In the genomic region with DNA sequence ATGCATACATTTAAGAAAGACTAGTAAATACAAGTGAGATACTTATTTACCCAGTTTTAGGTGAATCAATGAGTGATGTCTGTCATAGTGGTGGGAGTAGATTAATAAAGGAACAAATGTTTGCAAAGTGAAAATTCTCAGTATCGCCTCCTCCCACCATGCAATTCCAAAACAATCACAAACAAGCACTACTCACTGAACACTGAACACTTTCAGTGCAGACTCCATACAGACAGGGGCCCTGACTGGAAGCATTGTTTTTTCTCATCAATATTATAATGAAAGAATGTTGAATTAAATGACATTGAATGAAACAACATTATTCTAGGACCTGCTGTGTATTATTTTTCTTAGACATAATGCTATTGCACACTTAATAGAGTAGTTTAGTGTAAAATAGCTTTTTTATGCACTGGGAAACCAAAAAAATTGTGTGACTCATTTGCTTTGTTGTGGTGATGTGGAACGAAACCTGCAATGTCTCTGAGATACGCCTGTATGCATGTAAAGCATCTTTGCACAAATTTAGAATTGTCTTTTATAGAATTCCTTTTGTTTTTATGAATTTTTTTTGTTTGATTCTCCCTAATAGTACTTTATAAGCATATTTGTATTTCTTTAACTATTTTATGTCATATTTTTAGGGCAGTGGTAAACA, we compare ENCODE assay signal across 14 cellular contexts.
DNase-seq lines count a peak whose midpoint lies in the region; ATAC-seq lines count a peak whose summit lies in the region.
"Had no signal": no experiment of that assay in that cellular context is flagged by ENCODE, and none has a peak within 500 bp of the region (broad histone marks: within the 10 kb centered on the region; RNA-seq: fewer than 3 reads in every experiment).

No MANE protein-coding gene starts in this region.

- H3K27me3 Mint-ChIP-seq in activated naive CD4-positive, alpha-beta T cell treated with anti-CD3 and anti-CD28 coated beads, Interleukin-2, amount 10 ng/mL, durations not matched to agents 7 days and 5 days = no peaks in the 10 kb centered on the region
- no peaks in the 10 kb centered on the region for H3K27me3 Mint-ChIP-seq in T-cell
- no peaks in the 10 kb centered on the region for H3K27me3 Mint-ChIP-seq in activated naive CD8-positive, alpha-beta T cell treated with anti-CD3 and anti-CD28 coated beads, Interleukin-2, amount 10 ng/mL, durations not matched to agents 7 days and 5 days
- H3K27me3 Mint-ChIP-seq: CD8-positive, alpha-beta memory T cell had no signal

- CTCF ChIA-PET in activated naive CD4-positive, alpha-beta T cell treated with anti-CD3 and anti-CD28 coated beads, Interleukin-2, amount 10 ng/mL, durations not matched to agents 7 days and 5 days (lab: Charles Lee) = no interaction called here
- CTCF ChIA-PET in T-cell (lab: Charles Lee) = no interaction called here

- peaks cover 1% of the 10 kb centered on the region for H3K9me3 Mint-ChIP-seq in activated naive CD4-positive, alpha-beta T cell treated with anti-CD3 and anti-CD28 coated beads, Interleukin-2, amount 10 ng/mL, durations not matched to agents 7 days and 5 days
- no peaks in the 10 kb centered on the region for H3K9me3 Mint-ChIP-seq in T-cell
- H3K9me3 Mint-ChIP-seq in activated naive CD8-positive, alpha-beta T cell treated with anti-CD3 and anti-CD28 coated beads, Interleukin-2, amount 10 ng/mL, durations not matched to agents 7 days and 5 days = peaks cover 3% of the 10 kb centered on the region
- no peaks in the 10 kb centered on the region for H3K9me3 Mint-ChIP-seq in stimulated activated effector memory CD8-positive, alpha-beta T cell treated with anti-CD3 and anti-CD28 coated beads, Interleukin-12 subunit alpha, Interleukin-12 subunit beta, amount 100 ng/mL, for 72 hours
- H3K9me3 Mint-ChIP-seq: CD8-positive, alpha-beta memory T cell had no signal

- H3K27ac Mint-ChIP-seq in activated naive CD4-positive, alpha-beta T cell treated with anti-CD3 and anti-CD28 coated beads, Interleukin-2, amount 10 ng/mL, durations not matched to agents 7 days and 5 days = peak overlapping the region; percentile 45
- H3K27ac Mint-ChIP-seq in T-cell = no peak overlapping the region
- no peak overlapping the region for H3K27ac Mint-ChIP-seq in activated naive CD8-positive, alpha-beta T cell treated with anti-CD3 and anti-CD28 coated beads, Interleukin-2, amount 10 ng/mL, durations not matched to agents 7 days and 5 days
- H3K27ac Mint-ChIP-seq in stimulated activated effector memory CD8-positive, alpha-beta T cell treated with anti-CD3 and anti-CD28 coated beads, Interleukin-12 subunit alpha, Interleukin-12 subunit beta, amount 100 ng/mL, for 72 hours = no peak overlapping the region

- POLR2A ChIA-PET in T-cell (lab: Charles Lee) = interaction anchor here in 1 of 2 donors (0.6 to 0.7 kb wide), 2 partner anchors 20 to 1027 kb away, joined by 3 to 4 read pairs; no protein-coding TSS in a partner anchor
- POLR2A ChIA-PET in activated naive CD8-positive, alpha-beta T cell treated with anti-CD3 and anti-CD28 coated beads, Interleukin-2, amount 10 ng/mL, durations not matched to agents 7 days and 5 days (lab: Charles Lee) = interaction anchor here (1.3 kb wide), 1 partner anchor 19 kb away, joined by 5 read pairs; no protein-coding TSS in a partner anchor

- peaks cover 41% of the 10 kb centered on the region for H3K36me3 Mint-ChIP-seq in activated naive CD4-positive, alpha-beta T cell treated with anti-CD3 and anti-CD28 coated beads, Interleukin-2, amount 10 ng/mL, durations not matched to agents 7 days and 5 days
- peaks cover 37% of the 10 kb centered on the region for H3K36me3 Mint-ChIP-seq in T-cell
- H3K36me3 Mint-ChIP-seq in activated naive CD8-positive, alpha-beta T cell treated with anti-CD3 and anti-CD28 coated beads, Interleukin-2, amount 10 ng/mL, durations not matched to agents 7 days and 5 days = peaks cover 58% of the 10 kb centered on the region
- H3K36me3 Mint-ChIP-seq in stimulated activated effector memory CD8-positive, alpha-beta T cell treated with anti-CD3 and anti-CD28 coated beads, Interleukin-12 subunit alpha, Interleukin-12 subunit beta, amount 100 ng/mL, for 72 hours = no peaks in the 10 kb centered on the region

- DNase-seq in activated naive CD4-positive, alpha-beta T cell treated with anti-CD3 and anti-CD28 coated beads, Interleukin-2, amount 10 ng/mL, durations not matched to agents 7 days and 5 days = peak; percentile 42
- no peak for DNase-seq in activated naive CD4-positive, alpha-beta T cell treated with Interleukin-2 at 50 U/mL for 16 hours
- no peak for DNase-seq in T-cell
- no peak for DNase-seq in activated naive CD8-positive, alpha-beta T cell treated with anti-CD3 and anti-CD28 coated beads, Interleukin-2, amount 10 ng/mL, durations not matched to agents 7 days and 5 days
- DNase-seq in stimulated activated effector memory CD8-positive, alpha-beta T cell treated with anti-CD3 and anti-CD28 coated beads, Interleukin-12 subunit alpha, Interleukin-12 subunit beta, amount 100 ng/mL, for 72 hours (ENCODE audit: low spot score in 2 of 2) = no peak
- DNase-seq in AML-193 (lab: John Stamatoyannopoulos, UW) = no peak
- DNase-seq: colonic mucosa, left ventricle myocardium inferior, NCI-H187, psoas muscle, upper lobe of left lung had no signal

- ATAC-seq in T-cell (replicated peaks in 1 of 4) (peak; percentile 66 to 80 (median 68)), HG03442 (IDR thresholded peaks at IDR 0.05; ENCODE audit: unreplicated experiment) (no peak), GM21381 (IDR thresholded peaks at IDR 0.05; ENCODE audit: unreplicated experiment) (no peak)
- ATAC-seq in activated naive CD8-positive, alpha-beta T cell treated with anti-CD3 and anti-CD28 coated beads, Interleukin-2, amount 10 ng/mL, durations not matched to agents 7 days and 5 days (ENCODE audit: low read depth) = peak; percentile 83
- ATAC-seq in stimulated activated effector memory CD8-positive, alpha-beta T cell treated with anti-CD3 and anti-CD28 coated beads, Interleukin-12 subunit alpha, Interleukin-12 subunit beta, amount 100 ng/mL, for 72 hours = peak; percentile 77
- ATAC-seq: psoas muscle had no signal

- H3K4me1 Mint-ChIP-seq in activated naive CD4-positive, alpha-beta T cell treated with anti-CD3 and anti-CD28 coated beads, Interleukin-2, amount 10 ng/mL, durations not matched to agents 7 days and 5 days = peaks cover 39% of the 10 kb centered on the region
- H3K4me1 Mint-ChIP-seq in T-cell = peaks cover 57 to 63% (median 62%) of the 10 kb centered on the region in 3 donors
- peaks cover 28% of the 10 kb centered on the region for H3K4me1 Mint-ChIP-seq in activated naive CD8-positive, alpha-beta T cell treated with anti-CD3 and anti-CD28 coated beads, Interleukin-2, amount 10 ng/mL, durations not matched to agents 7 days and 5 days
- H3K4me1 Mint-ChIP-seq in stimulated activated effector memory CD8-positive, alpha-beta T cell treated with anti-CD3 and anti-CD28 coated beads, Interleukin-12 subunit alpha, Interleukin-12 subunit beta, amount 100 ng/mL, for 72 hours = peaks cover 42% of the 10 kb centered on the region

- H3K4me3 Mint-ChIP-seq in activated naive CD4-positive, alpha-beta T cell treated with anti-CD3 and anti-CD28 coated beads, Interleukin-2, amount 10 ng/mL, durations not matched to agents 7 days and 5 days = no peak overlapping the region
- peak overlapping the region in 1 of 3 donors; percentile 29 for H3K4me3 Mint-ChIP-seq in T-cell
- peak overlapping the region; percentile 19 for H3K4me3 Mint-ChIP-seq in activated naive CD8-positive, alpha-beta T cell treated with anti-CD3 and anti-CD28 coated beads, Interleukin-2, amount 10 ng/mL, durations not matched to agents 7 days and 5 days
- no peak overlapping the region for H3K4me3 Mint-ChIP-seq in stimulated activated effector memory CD8-positive, alpha-beta T cell treated with anti-CD3 and anti-CD28 coated beads, Interleukin-12 subunit alpha, Interleukin-12 subunit beta, amount 100 ng/mL, for 72 hours

Comparison
In these comparisons a context has a peak if more than half of its experiments do, and no peak if none do; other contexts are left out.
1. ATAC-seq: peak in T-cell (4 of 4), activated naive CD8-positive, alpha-beta T cell treated with anti-CD3 and anti-CD28 coated beads, Interleukin-2, amount 10 ng/mL, durations not matched to agents 7 days and 5 days (single experiment) and stimulated activated effector memory CD8-positive, alpha-beta T cell treated with anti-CD3 and anti-CD28 coated beads, Interleukin-12 subunit alpha, Interleukin-12 subunit beta, amount 100 ng/mL, for 72 hours (single experiment); none in HG03442 (single experiment) and GM21381 (single experiment).